ENCODE assay signal across 10 cellular contexts in genomic region chr17:44348234-44348987, GRCh38. TPM values are rescaled to one million over a fixed set of nuclear protein-coding genes. Genes with fewer than 3 reads are reported as not detected.
DNase-seq lines count a peak whose midpoint lies in the region; ATAC-seq, FAIRE-seq and TF ChIP-seq lines count a peak whose summit lies in the region.
"Had no signal": no experiment of that assay in that cellular context is flagged by ENCODE, and none has a peak within 500 bp of the region (broad histone marks: within the 10 kb centered on the region; RNA-seq: fewer than 3 reads in every experiment).

No MANE protein-coding gene starts in this region.

- H3K36me3 ChIP-seq in HepG2 (replicated peaks in 1 of 2; ENCODE audit: control insufficient read depth in 1 of 2, insufficient read depth in 2 of 2, low read length in 2 of 2): peaks cover 9 to 30% of the 10 kb centered on the region in 2 experiments

- H3K79me2 ChIP-seq in HepG2 (ENCODE audit: insufficient read depth, low read length): peaks cover 4% of the 10 kb centered on the region

- in situ Hi-C loops in HepG2 (cut with HindIII; ENCODE audit: extremely low pct_ligation_motif_present, low pct_unique_long_range_greater_than_20kb): no loop called here

- H3K27ac ChIP-seq in HepG2 (ENCODE audit: extremely low read length, insufficient read depth, low read length): no peak overlapping the region

- no peaks in the 10 kb centered on the region for H3K9me3 ChIP-seq in HepG2 (ENCODE audit: low read length)

- TF ChIP-seq EP300 in HepG2 (IDR thresholded peaks at IDR 0.05; ENCODE audit: low read depth in 2 of 2, low read length in 2 of 2) (no peak), HepG2 (CRISPR knock-in tag; IDR thresholded peaks at IDR 0.05; ENCODE audit: borderline replicate concordance) (no peak)

- no peak overlapping the region for H3K9ac ChIP-seq in HepG2 (ENCODE audit: insufficient read depth, low read depth, low read length)

- POLR2A ChIA-PET in HepG2 (lab: Yijun Ruan, JAX): no interaction called here

- H3K27ac Mint-ChIP-seq in endothelial cell (ENCODE audit: unreplicated experiment): no peak overlapping the region

- H3K4me3 ChIP-seq in HepG2 (replicated peaks in 1 of 3; ENCODE audit: insufficient read depth in 1 of 3, low read depth in 2 of 3, low read length in 3 of 3): no peak overlapping the region

- no peak overlapping the region for H2AFZ ChIP-seq in HepG2 (ENCODE audit: low read length)

- no TSS peak for BruUV-seq in HepG2 (replicated peaks; lab: Mats Ljungman, UMichigan)

- H3K4me1 ChIP-seq in HepG2 (ENCODE audit: insufficient read depth, low read length): peaks cover 19% of the 10 kb centered on the region

- CTCF ChIA-PET in HepG2 (lab: Yijun Ruan, JAX; ENCODE audit: low intra/inter-chr PET ratio, low total read pairs): no interaction called here

- FAIRE-seq in HepG2 (lab: Jason Lieb, UNC): no peak

- H3K4me3 Mint-ChIP-seq in endothelial cell (ENCODE audit: unreplicated experiment): no peak overlapping the region

- H3K36me3 Mint-ChIP-seq in endothelial cell (ENCODE audit: low read depth, unreplicated experiment): peaks cover 10% of the 10 kb centered on the region

- peaks cover 17% of the 10 kb centered on the region for H3K4me1 Mint-ChIP-seq in endothelial cell (ENCODE audit: unreplicated experiment)

- peak; percentile 30 for TF ChIP-seq POLR2A in Raji (IDR thresholded peaks at IDR 0.05; ENCODE audit: insufficient read depth, low read depth, low read length)
- TF ChIP-seq POLR2A in HepG2 (IDR thresholded peaks at IDR 0.05; ENCODE audit: insufficient read depth in 1 of 2, low read depth in 2 of 2, low read length in 2 of 2): no peak

- ATAC-seq in GM18870 (IDR thresholded peaks at IDR 0.05; ENCODE audit: unreplicated experiment) (peak; percentile 42), HG02884 (IDR thresholded peaks at IDR 0.05; ENCODE audit: unreplicated experiment) (peak; percentile 36), HepG2 (no peak)
- ATAC-seq: Panc1 had no signal

- intact Hi-C loops in HepG2 (cut with micrococcal nuclease; ENCODE audit: unreplicated experiment): no loop called here

- H3K9me3 Mint-ChIP-seq in endothelial cell (ENCODE audit: unreplicated experiment): no peaks in the 10 kb centered on the region

- no peak for TF ChIP-seq RAD21 in HepG2 (CRISPR knock-in tag; IDR thresholded peaks at IDR 0.05)

- no peaks in the 10 kb centered on the region for H4K20me1 ChIP-seq in HepG2 (ENCODE audit: insufficient read depth, low read length)

- H3K27me3 ChIP-seq in HepG2 (ENCODE audit: control insufficient read depth in 1 of 2, insufficient read depth in 2 of 2, low read length in 2 of 2): peaks cover 0 to 9% of the 10 kb centered on the region in 2 experiments; a peak in 1 of 5 replicates

- DNase-seq in HepG2 (ENCODE audit: low spot score) (no peak), endothelial cell (ENCODE audit: low spot score) (no peak), COR-L47 (lab: John Stamatoyannopoulos, UW) (no peak), NCI-H1092 treated with DMSO at 0.1 percent for 48 hours (lab: John Stamatoyannopoulos, UW) (no peak)
- no peak for DNase-seq in activated effector memory CD4-positive, alpha-beta T cell treated with anti-CD3 and anti-CD28 coated beads, Interleukin-2, amount 50 U/mL, for 16 hours

- H3K4me2 ChIP-seq in HepG2 (ENCODE audit: low read depth, low read length): no peak overlapping the region

- H3K27me3 Mint-ChIP-seq in endothelial cell (ENCODE audit: unreplicated experiment): peaks cover 22% of the 10 kb centered on the region

- WGBS in HepG2 (ENCODE audit: low lambda C conversion rate): 89% methylated on average over 9 of the region's 9 CpGs

- TF ChIP-seq CTCF in HepG2 (CRISPR knock-in tag; IDR thresholded peaks at IDR 0.05): no peak
- TF ChIP-seq CTCF in endothelial cell (IDR thresholded peaks at IDR 0.05; ENCODE audit: unreplicated experiment): no peak

RNA-seq across cellular contexts. Expression of gene GRN, which starts 3.3 kb away (rescaled TPM):
- 41.2 and 86.6 TPM in 2 replicates for total RNA-seq in HepG2 (2016; rRNA removed; fragmentation: Illumina TruSeq; extraction: Trizol)
- total RNA-seq in HepG2 (2016; cell fraction: cytosol; rRNA removed; fragmentation: Illumina TruSeq; extraction: Trizol; ENCODE audit: low read depth): 14.7 and 16.4 TPM in 2 replicates
- total RNA-seq in HepG2 (2016; cell fraction: insoluble cytoplasmic fraction; rRNA removed; fragmentation: Illumina TruSeq; extraction: Trizol): 36.4 and 95.6 TPM in 2 replicates
- total RNA-seq in HepG2 (2016; cell fraction: membrane; rRNA removed; fragmentation: Illumina TruSeq; extraction: Trizol): 24.9 and 32.7 TPM in 2 replicates
- 81.7 and 101 TPM in 2 replicates for total RNA-seq in HepG2 (2016; cell fraction: nucleus; rRNA removed; fragmentation: Illumina TruSeq; extraction: Trizol)
- polyA plus RNA-seq in HepG2 (2011; rRNA removed): 143 and 195 TPM in 2 replicates
- 82.9 and 130 TPM in 2 replicates for polyA plus RNA-seq in HepG2 (2011; cell fraction: cytosol; rRNA removed)
- polyA plus RNA-seq in HepG2 (2011; cell fraction: nucleus; rRNA removed): 653 and 705 TPM in 2 replicates
- 166 and 219 TPM in 2 replicates for polyA plus RNA-seq in HepG2 (2012)
- polyA plus RNA-seq in HepG2 (2016; cell fraction: cytosol; fragmentation: Illumina TruSeq; extraction: Trizol; ENCODE audit: low read depth): 23.3 and 23.7 TPM in 2 replicates
- 50.3 and 62.4 TPM in 2 replicates for polyA plus RNA-seq in HepG2 (2016; cell fraction: insoluble cytoplasmic fraction; fragmentation: Illumina TruSeq; extraction: Trizol; ENCODE audit: low read depth)
- 32.0 and 32.7 TPM in 2 replicates for polyA plus RNA-seq in HepG2 (2016; cell fraction: membrane; fragmentation: Illumina TruSeq; extraction: Trizol; ENCODE audit: low read depth)
- polyA plus RNA-seq in HepG2 (2016; cell fraction: nucleus; fragmentation: Illumina TruSeq; extraction: Trizol; ENCODE audit: insufficient read depth, low read depth): 211 and 219 TPM in 2 replicates
- 65.4 and 170 TPM in 2 replicates for polyA minus RNA-seq in HepG2 (2011; rRNA and poly(A)+ RNA removed; ENCODE audit: low replicate concordance)
- polyA minus RNA-seq in HepG2 (2011; cell fraction: cytosol; rRNA and poly(A)+ RNA removed): 146 and 172 TPM in 2 replicates
- polyA minus RNA-seq in HepG2 (2011; cell fraction: nucleus; rRNA and poly(A)+ RNA removed): 48.2 and 74.1 TPM in 2 replicates
- total RNA-seq in endothelial cell (ENCODE audit: unreplicated experiment): 904 TPM

RNA-seq across cellular contexts. Expression of gene FAM171A2, which starts 15.2 kb away (rescaled TPM):
- total RNA-seq in HepG2 (2016; rRNA removed; fragmentation: Illumina TruSeq; extraction: Trizol) (1.0 and 1.8 TPM in 2 replicates), endothelial cell (ENCODE audit: unreplicated experiment) (53.7 TPM)
- 0.44 and 1.2 TPM in 2 replicates for total RNA-seq in HepG2 (2016; cell fraction: cytosol; rRNA removed; fragmentation: Illumina TruSeq; extraction: Trizol; ENCODE audit: low read depth)
- 0.97 and 2.0 TPM in 2 replicates for total RNA-seq in HepG2 (2016; cell fraction: insoluble cytoplasmic fraction; rRNA removed; fragmentation: Illumina TruSeq; extraction: Trizol)
- 1.4 and 2.0 TPM in 2 replicates for total RNA-seq in HepG2 (2016; cell fraction: membrane; rRNA removed; fragmentation: Illumina TruSeq; extraction: Trizol)
- total RNA-seq in HepG2 (2016; cell fraction: nucleus; rRNA removed; fragmentation: Illumina TruSeq; extraction: Trizol): 1.8 and 2.4 TPM in 2 replicates
- polyA plus RNA-seq in HepG2 (2011; rRNA removed): 3.6 and 5.8 TPM in 2 replicates
- 3.3 and 4.9 TPM in 2 replicates for polyA plus RNA-seq in HepG2 (2011; cell fraction: cytosol; rRNA removed)
- polyA plus RNA-seq in HepG2 (2011; cell fraction: nucleus; rRNA removed): 5.7 and 6.2 TPM in 2 replicates
- 3.9 and 7.7 TPM in 2 replicates for polyA plus RNA-seq in HepG2 (2012)
- 0.99 and 1.1 TPM in 2 replicates for polyA plus RNA-seq in HepG2 (2016; cell fraction: cytosol; fragmentation: Illumina TruSeq; extraction: Trizol; ENCODE audit: low read depth)
- polyA plus RNA-seq in HepG2 (2016; cell fraction: insoluble cytoplasmic fraction; fragmentation: Illumina TruSeq; extraction: Trizol; ENCODE audit: low read depth): 0.66 and 0.71 TPM in 2 replicates
- polyA plus RNA-seq in HepG2 (2016; cell fraction: membrane; fragmentation: Illumina TruSeq; extraction: Trizol; ENCODE audit: low read depth): 0.84 and 1.1 TPM in 2 replicates
- 3.3 and 3.5 TPM in 2 replicates for polyA plus RNA-seq in HepG2 (2016; cell fraction: nucleus; fragmentation: Illumina TruSeq; extraction: Trizol; ENCODE audit: insufficient read depth, low read depth)
- 1.3 and 9.8 TPM in 2 replicates for polyA minus RNA-seq in HepG2 (2011; rRNA and poly(A)+ RNA removed; ENCODE audit: low replicate concordance)
- 3.0 and 3.8 TPM in 2 replicates for polyA minus RNA-seq in HepG2 (2011; cell fraction: cytosol; rRNA and poly(A)+ RNA removed)
- polyA minus RNA-seq in HepG2 (2011; cell fraction: nucleus; rRNA and poly(A)+ RNA removed): 1.3 and 2.7 TPM in 2 replicates

RNA-seq across cellular contexts. Expression of gene SLC25A39, which starts 23.8 kb away (rescaled TPM):
- total RNA-seq in HepG2 (2016; rRNA removed; fragmentation: Illumina TruSeq; extraction: Trizol) (119 and 151 TPM in 2 replicates), endothelial cell (ENCODE audit: unreplicated experiment) (124 TPM)
- 410 and 476 TPM in 2 replicates for total RNA-seq in HepG2 (2016; cell fraction: cytosol; rRNA removed; fragmentation: Illumina TruSeq; extraction: Trizol; ENCODE audit: low read depth)
- total RNA-seq in HepG2 (2016; cell fraction: insoluble cytoplasmic fraction; rRNA removed; fragmentation: Illumina TruSeq; extraction: Trizol): 99.0 and 156 TPM in 2 replicates
- total RNA-seq in HepG2 (2016; cell fraction: membrane; rRNA removed; fragmentation: Illumina TruSeq; extraction: Trizol): 478 and 550 TPM in 2 replicates
- 88.4 and 102 TPM in 2 replicates for total RNA-seq in HepG2 (2016; cell fraction: nucleus; rRNA removed; fragmentation: Illumina TruSeq; extraction: Trizol)
- 144 and 164 TPM in 2 replicates for polyA plus RNA-seq in HepG2 (2011; rRNA removed)
- 120 and 173 TPM in 2 replicates for polyA plus RNA-seq in HepG2 (2011; cell fraction: cytosol; rRNA removed)
- 432 and 489 TPM in 2 replicates for polyA plus RNA-seq in HepG2 (2011; cell fraction: nucleus; rRNA removed)
- polyA plus RNA-seq in HepG2 (2012): 90.6 and 129 TPM in 2 replicates
- 809 and 889 TPM in 2 replicates for polyA plus RNA-seq in HepG2 (2016; cell fraction: cytosol; fragmentation: Illumina TruSeq; extraction: Trizol; ENCODE audit: low read depth)
- 161 and 204 TPM in 2 replicates for polyA plus RNA-seq in HepG2 (2016; cell fraction: insoluble cytoplasmic fraction; fragmentation: Illumina TruSeq; extraction: Trizol; ENCODE audit: low read depth)
- 764 and 806 TPM in 2 replicates for polyA plus RNA-seq in HepG2 (2016; cell fraction: membrane; fragmentation: Illumina TruSeq; extraction: Trizol; ENCODE audit: low read depth)
- polyA plus RNA-seq in HepG2 (2016; cell fraction: nucleus; fragmentation: Illumina TruSeq; extraction: Trizol; ENCODE audit: insufficient read depth, low read depth): 299 and 303 TPM in 2 replicates
- 136 and 157 TPM in 2 replicates for polyA minus RNA-seq in HepG2 (2011; rRNA and poly(A)+ RNA removed; ENCODE audit: low replicate concordance)
- 35.4 and 57.5 TPM in 2 replicates for polyA minus RNA-seq in HepG2 (2011; cell fraction: cytosol; rRNA and poly(A)+ RNA removed)
- 45.3 and 47.1 TPM in 2 replicates for polyA minus RNA-seq in HepG2 (2011; cell fraction: nucleus; rRNA and poly(A)+ RNA removed)

RNA-seq across cellular contexts. Expression of gene RUNDC3A, which starts 40.0 kb away (rescaled TPM):
- not detected in 2 replicates for total RNA-seq in HepG2 (2016; rRNA removed; fragmentation: Illumina TruSeq; extraction: Trizol)
- total RNA-seq in HepG2 (2016; cell fraction: cytosol; rRNA removed; fragmentation: Illumina TruSeq; extraction: Trizol; ENCODE audit: low read depth): not detected in 2 replicates
- 0.04 TPM in 1 of 2 replicates, not detected in the other for total RNA-seq in HepG2 (2016; cell fraction: insoluble cytoplasmic fraction; rRNA removed; fragmentation: Illumina TruSeq; extraction: Trizol)
- total RNA-seq in HepG2 (2016; cell fraction: membrane; rRNA removed; fragmentation: Illumina TruSeq; extraction: Trizol): 0.31 TPM in 1 of 2 replicates, not detected in the other
- not detected in 2 replicates for total RNA-seq in HepG2 (2016; cell fraction: nucleus; rRNA removed; fragmentation: Illumina TruSeq; extraction: Trizol)
- polyA plus RNA-seq in HepG2 (2011; rRNA removed): 0.25 and 0.33 TPM in 2 replicates
- polyA plus RNA-seq in HepG2 (2011; cell fraction: cytosol; rRNA removed): 0.32 and 0.42 TPM in 2 replicates
- polyA plus RNA-seq in HepG2 (2011; cell fraction: nucleus; rRNA removed): 0.97 and 1.1 TPM in 2 replicates
- 0.11 and 0.43 TPM in 2 replicates for polyA plus RNA-seq in HepG2 (2012)
- 0.18 TPM in 2 replicates for polyA plus RNA-seq in HepG2 (2016; cell fraction: cytosol; fragmentation: Illumina TruSeq; extraction: Trizol; ENCODE audit: low read depth)
- polyA plus RNA-seq in HepG2 (2016; cell fraction: insoluble cytoplasmic fraction; fragmentation: Illumina TruSeq; extraction: Trizol; ENCODE audit: low read depth): 0.21 and 0.33 TPM in 2 replicates
- 0.07 TPM in 1 of 2 replicates, not detected in the other for polyA plus RNA-seq in HepG2 (2016; cell fraction: membrane; fragmentation: Illumina TruSeq; extraction: Trizol; ENCODE audit: low read depth)
- 0.33 TPM in 1 of 2 replicates, not detected in the other for polyA plus RNA-seq in HepG2 (2016; cell fraction: nucleus; fragmentation: Illumina TruSeq; extraction: Trizol; ENCODE audit: insufficient read depth, low read depth)
- 0.48 TPM in 1 of 2 replicates, not detected in the other for polyA minus RNA-seq in HepG2 (2011; rRNA and poly(A)+ RNA removed; ENCODE audit: low replicate concordance)
- polyA minus RNA-seq in HepG2 (2011; cell fraction: cytosol; rRNA and poly(A)+ RNA removed): not detected in 2 replicates
- polyA minus RNA-seq in HepG2 (2011; cell fraction: nucleus; rRNA and poly(A)+ RNA removed): 0.50 TPM in 1 of 2 replicates, not detected in the other
- total RNA-seq in endothelial cell (ENCODE audit: unreplicated experiment): 0.82 TPM
- total RNA-seq: fibroblast of lung had no signal
- polyA plus RNA-seq: fibroblast of lung had no signal

RNA-seq across cellular contexts. Expression of gene ITGA2B, which starts 41.0 kb away (rescaled TPM):
- total RNA-seq in HepG2 (2016; rRNA removed; fragmentation: Illumina TruSeq; extraction: Trizol) (0.38 and 0.41 TPM in 2 replicates), endothelial cell (ENCODE audit: unreplicated experiment) (4.3 TPM)
- total RNA-seq in HepG2 (2016; cell fraction: cytosol; rRNA removed; fragmentation: Illumina TruSeq; extraction: Trizol; ENCODE audit: low read depth): 0.30 TPM in 1 of 2 replicates, not detected in the other
- total RNA-seq in HepG2 (2016; cell fraction: insoluble cytoplasmic fraction; rRNA removed; fragmentation: Illumina TruSeq; extraction: Trizol): 0.22 and 0.37 TPM in 2 replicates
- total RNA-seq in HepG2 (2016; cell fraction: membrane; rRNA removed; fragmentation: Illumina TruSeq; extraction: Trizol): 0.19 and 0.83 TPM in 2 replicates
- total RNA-seq in HepG2 (2016; cell fraction: nucleus; rRNA removed; fragmentation: Illumina TruSeq; extraction: Trizol): 0.37 and 0.44 TPM in 2 replicates
- 1.1 and 1.9 TPM in 2 replicates for polyA plus RNA-seq in HepG2 (2011; rRNA removed)
- 0.42 and 0.63 TPM in 2 replicates for polyA plus RNA-seq in HepG2 (2011; cell fraction: cytosol; rRNA removed)
- polyA plus RNA-seq in HepG2 (2011; cell fraction: nucleus; rRNA removed): 11.3 and 12.6 TPM in 2 replicates
- 2.4 and 4.7 TPM in 2 replicates for polyA plus RNA-seq in HepG2 (2012)
- 0.27 TPM in 1 of 2 replicates, not detected in the other for polyA plus RNA-seq in HepG2 (2016; cell fraction: cytosol; fragmentation: Illumina TruSeq; extraction: Trizol; ENCODE audit: low read depth)
- polyA plus RNA-seq in HepG2 (2016; cell fraction: insoluble cytoplasmic fraction; fragmentation: Illumina TruSeq; extraction: Trizol; ENCODE audit: low read depth): 0.25 TPM in 1 of 2 replicates, not detected in the other
- polyA plus RNA-seq in HepG2 (2016; cell fraction: membrane; fragmentation: Illumina TruSeq; extraction: Trizol; ENCODE audit: low read depth): 0.40 TPM in 1 of 2 replicates, not detected in the other
- 0.60 and 1.3 TPM in 2 replicates for polyA plus RNA-seq in HepG2 (2016; cell fraction: nucleus; fragmentation: Illumina TruSeq; extraction: Trizol; ENCODE audit: insufficient read depth, low read depth)
- 0.74 and 1.3 TPM in 2 replicates for polyA minus RNA-seq in HepG2 (2011; rRNA and poly(A)+ RNA removed; ENCODE audit: low replicate concordance)
- polyA minus RNA-seq in HepG2 (2011; cell fraction: cytosol; rRNA and poly(A)+ RNA removed): 0.26 and 0.69 TPM in 2 replicates
- 1.9 and 2.4 TPM in 2 replicates for polyA minus RNA-seq in HepG2 (2011; cell fraction: nucleus; rRNA and poly(A)+ RNA removed)

Comparison
In these comparisons a context has a peak if more than half of its experiments do, and no peak if none do; other contexts are left out.
1. RNA of gene FAM171A2, which starts 15.2 kb away (total RNA-seq): 53.7 TPM in endothelial cell (single experiment); 0.44 to 2.4 TPM in HepG2; every median in the first group is over 10 times any median in the second.